In genomic region chr17:47994714-47995113, GRCh38 we compare ENCODE assay signal across 1 cellular context.
TF ChIP-seq lines count a peak whose summit lies in the region.

No MANE protein-coding gene starts in this region.

TF ChIP-seq in H1, 55 proteins besides CTCF, POLR2A, EP300 and RAD21:
- TF ChIP-seq CREB1 (IDR thresholded peaks at IDR 0.05) (no peak), JUND (IDR thresholded peaks at IDR 0.05; ENCODE audit: low read length) (no peak), MAX (IDR thresholded peaks at IDR 0.05) (no peak), ASH2L (IDR thresholded peaks at IDR 0.05; ENCODE audit: low read length) (no peak)
